ENCODE assay signal across 1 cellular context in the genomic region with DNA sequence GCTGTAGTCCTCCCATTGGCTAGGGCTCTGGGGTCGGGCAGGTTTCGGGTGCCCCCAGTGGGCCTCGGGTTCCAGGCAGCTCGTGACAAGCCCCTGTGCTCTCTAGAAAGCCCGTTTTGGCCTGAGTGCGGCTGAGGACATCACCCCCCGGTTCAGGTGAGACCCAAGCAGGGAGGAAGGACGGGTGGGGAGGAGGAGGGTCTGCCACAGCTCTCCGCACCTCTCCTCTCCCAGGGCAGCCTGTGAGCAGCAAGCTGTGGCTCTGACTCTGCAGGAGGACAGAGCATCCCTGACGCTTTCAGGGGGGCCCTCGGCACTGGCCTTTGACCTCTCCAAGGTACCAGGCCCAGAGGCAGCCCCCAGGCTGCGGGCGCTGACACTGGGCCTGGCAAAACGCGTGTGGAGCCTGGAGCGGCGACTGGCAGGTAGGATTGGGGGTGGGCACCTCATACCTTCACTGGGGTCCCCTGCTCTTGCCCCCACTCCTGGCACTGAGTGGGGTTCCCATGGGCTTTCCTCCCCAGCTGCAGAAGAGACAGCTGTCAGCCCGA.
TF ChIP-seq lines count a peak whose summit lies in the region.

No MANE protein-coding gene starts in this region.

TF ChIP-seq in liver, 16 proteins besides CTCF, POLR2A, EP300 and RAD21 (continued from another document):
- TF ChIP-seq, protein P1, sequence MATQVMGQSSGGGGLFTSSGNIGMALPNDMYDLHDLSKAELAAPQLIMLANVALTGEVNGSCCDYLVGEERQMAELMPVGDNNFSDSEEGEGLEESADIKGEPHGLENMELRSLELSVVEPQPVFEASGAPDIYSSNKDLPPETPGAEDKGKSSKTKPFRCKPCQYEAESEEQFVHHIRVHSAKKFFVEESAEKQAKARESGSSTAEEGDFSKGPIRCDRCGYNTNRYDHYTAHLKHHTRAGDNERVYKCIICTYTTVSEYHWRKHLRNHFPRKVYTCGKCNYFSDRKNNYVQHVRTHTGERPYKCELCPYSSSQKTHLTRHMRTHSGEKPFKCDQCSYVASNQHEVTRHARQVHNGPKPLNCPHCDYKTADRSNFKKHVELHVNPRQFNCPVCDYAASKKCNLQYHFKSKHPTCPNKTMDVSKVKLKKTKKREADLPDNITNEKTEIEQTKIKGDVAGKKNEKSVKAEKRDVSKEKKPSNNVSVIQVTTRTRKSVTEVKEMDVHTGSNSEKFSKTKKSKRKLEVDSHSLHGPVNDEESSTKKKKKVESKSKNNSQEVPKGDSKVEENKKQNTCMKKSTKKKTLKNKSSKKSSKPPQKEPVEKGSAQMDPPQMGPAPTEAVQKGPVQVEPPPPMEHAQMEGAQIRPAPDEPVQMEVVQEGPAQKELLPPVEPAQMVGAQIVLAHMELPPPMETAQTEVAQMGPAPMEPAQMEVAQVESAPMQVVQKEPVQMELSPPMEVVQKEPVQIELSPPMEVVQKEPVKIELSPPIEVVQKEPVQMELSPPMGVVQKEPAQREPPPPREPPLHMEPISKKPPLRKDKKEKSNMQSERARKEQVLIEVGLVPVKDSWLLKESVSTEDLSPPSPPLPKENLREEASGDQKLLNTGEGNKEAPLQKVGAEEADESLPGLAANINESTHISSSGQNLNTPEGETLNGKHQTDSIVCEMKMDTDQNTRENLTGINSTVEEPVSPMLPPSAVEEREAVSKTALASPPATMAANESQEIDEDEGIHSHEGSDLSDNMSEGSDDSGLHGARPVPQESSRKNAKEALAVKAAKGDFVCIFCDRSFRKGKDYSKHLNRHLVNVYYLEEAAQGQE (IDR thresholded peaks at IDR 0.05) = no peak
- TF ChIP-seq, protein P2, sequence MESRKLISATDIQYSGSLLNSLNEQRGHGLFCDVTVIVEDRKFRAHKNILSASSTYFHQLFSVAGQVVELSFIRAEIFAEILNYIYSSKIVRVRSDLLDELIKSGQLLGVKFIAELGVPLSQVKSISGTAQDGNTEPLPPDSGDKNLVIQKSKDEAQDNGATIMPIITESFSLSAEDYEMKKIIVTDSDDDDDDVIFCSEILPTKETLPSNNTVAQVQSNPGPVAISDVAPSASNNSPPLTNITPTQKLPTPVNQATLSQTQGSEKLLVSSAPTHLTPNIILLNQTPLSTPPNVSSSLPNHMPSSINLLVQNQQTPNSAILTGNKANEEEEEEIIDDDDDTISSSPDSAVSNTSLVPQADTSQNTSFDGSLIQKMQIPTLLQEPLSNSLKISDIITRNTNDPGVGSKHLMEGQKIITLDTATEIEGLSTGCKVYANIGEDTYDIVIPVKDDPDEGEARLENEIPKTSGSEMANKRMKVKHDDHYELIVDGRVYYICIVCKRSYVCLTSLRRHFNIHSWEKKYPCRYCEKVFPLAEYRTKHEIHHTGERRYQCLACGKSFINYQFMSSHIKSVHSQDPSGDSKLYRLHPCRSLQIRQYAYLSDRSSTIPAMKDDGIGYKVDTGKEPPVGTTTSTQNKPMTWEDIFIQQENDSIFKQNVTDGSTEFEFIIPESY (IDR thresholded peaks at IDR 0.05) = no peak
- TF ChIP-seq EGR1 (IDR thresholded peaks at IDR 0.05; ENCODE audit: low read depth in 2 of 2) (no peak), RXRA (IDR thresholded peaks at IDR 0.05) (no peak), JUND (IDR thresholded peaks at IDR 0.05) (no peak), GABPA (IDR thresholded peaks at IDR 0.05 in 1 of 2, conservative IDR thresholded peaks at IDR 0.05 in 1 of 2) (no peak)
